ENCODE assay signal across 6 cellular contexts in the genomic region with DNA sequence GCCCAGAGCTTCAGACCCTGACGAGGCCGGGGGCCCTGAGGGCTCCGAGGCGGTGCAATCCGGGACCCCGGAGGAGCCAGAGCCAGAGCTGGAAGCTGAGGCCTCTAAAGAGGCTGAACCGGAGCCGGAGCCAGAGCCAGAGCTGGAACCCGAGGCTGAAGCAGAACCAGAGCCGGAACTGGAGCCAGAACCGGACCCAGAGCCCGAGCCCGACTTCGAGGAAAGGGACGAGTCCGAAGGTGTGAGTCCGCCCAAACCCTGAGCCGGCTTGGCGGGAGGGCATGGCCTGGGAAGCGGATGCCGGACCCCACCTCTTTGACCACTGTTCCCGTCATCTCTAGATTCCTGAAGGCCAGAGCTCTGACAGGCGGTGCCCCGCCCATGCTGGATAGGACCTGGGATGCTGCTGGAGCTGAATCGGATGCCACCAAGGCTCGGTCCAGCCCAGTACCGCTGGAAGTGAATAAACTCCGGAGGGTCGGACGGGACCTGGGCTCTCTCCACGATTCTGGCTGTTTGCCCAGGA. TPM values are rescaled to one million over a fixed set of nuclear protein-coding genes. Genes with fewer than 3 reads are reported as not detected.
DNase-seq lines count a peak whose midpoint lies in the region; ATAC-seq and TF ChIP-seq lines count a peak whose summit lies in the region.

No MANE protein-coding gene starts in this region.

- H3K9me3 ChIP-seq in tibial artery, result no peaks in the 10 kb centered on the region

- peaks cover 46% of the 10 kb centered on the region for H3K4me1 Mint-ChIP-seq in activated T-cell treated with anti-CD3 and anti-CD28 coated beads, Interleukin-2, amount 50 U/mL, for 72 hours (ENCODE audit: low read depth)

- no peak for DNase-seq in activated T-cell treated with anti-CD3 and anti-CD28 coated beads, Interleukin-2, amount 50 U/mL, for 72 hours
- DNase-seq in activated T-cell treated with anti-CD3 and anti-CD28 coated beads, Interleukin-2, amount 50 U/mL, for 48 hours, result no peak
- no peak for DNase-seq in fibroblast of villous mesenchyme (ENCODE audit: low read depth)
- no peak for DNase-seq in tibial artery
- DNase-seq in hippocampal formation (lab: John Stamatoyannopoulos, UW), result no peak

- no peaks in the 10 kb centered on the region for H3K9me3 Mint-ChIP-seq in activated T-cell treated with anti-CD3 and anti-CD28 coated beads, Interleukin-2, amount 50 U/mL, for 72 hours

- peaks cover 0 to 12% (median 6%) of the 10 kb centered on the region in 3 donors for H3K36me3 ChIP-seq in tibial artery

- no peaks in the 10 kb centered on the region for H3K27me3 ChIP-seq in tibial artery

- peak overlapping the region; percentile 92 to 96 for H3K27ac ChIP-seq in tibial artery

- H3K4me3 ChIP-seq in fibroblast of villous mesenchyme (ENCODE audit: low read depth, low read length) (peak overlapping the region; percentile 60), tibial artery (peak overlapping the region; percentile 54 to 65)

- peaks cover 76% of the 10 kb centered on the region for H3K27me3 Mint-ChIP-seq in activated T-cell treated with anti-CD3 and anti-CD28 coated beads, Interleukin-2, amount 50 U/mL, for 72 hours (ENCODE audit: low read depth)

- TF ChIP-seq CTCF in fibroblast of villous mesenchyme (IDR thresholded peaks at IDR 0.05; ENCODE audit: insufficient read depth, low read depth, low read length), result no peak
- no peak for TF ChIP-seq CTCF in tibial artery (IDR thresholded peaks at IDR 0.05)

- H3K4me3 Mint-ChIP-seq in activated T-cell treated with anti-CD3 and anti-CD28 coated beads, Interleukin-2, amount 50 U/mL, for 72 hours, result peak overlapping the region; percentile 83 to 92

- intact Hi-C loops in tibial artery (cut with DNase I; ENCODE audit: low total_unique reads), result no loop called here

- no peak for ATAC-seq in activated T-cell treated with anti-CD3 and anti-CD28 coated beads, Interleukin-2, amount 50 U/mL, for 72 hours (replicated peaks in 1 of 2)
- no peak for ATAC-seq in HG03565 (IDR thresholded peaks at IDR 0.05; ENCODE audit: unreplicated experiment)

- peaks cover 7 to 61% (median 55%) of the 10 kb centered on the region in 4 donors for H3K4me1 ChIP-seq in tibial artery

- no peak overlapping the region for H3K27ac Mint-ChIP-seq in activated T-cell treated with anti-CD3 and anti-CD28 coated beads, Interleukin-2, amount 50 U/mL, for 72 hours

- no peaks in the 10 kb centered on the region for H3K36me3 Mint-ChIP-seq in activated T-cell treated with anti-CD3 and anti-CD28 coated beads, Interleukin-2, amount 50 U/mL, for 72 hours (ENCODE audit: insufficient read depth in 2 of 2)

RNA-seq across cellular contexts. Expression of gene NOL3, which starts 4.4 kb away (rescaled TPM):
- 10 to 100 TPM; 21.6 to 30.6 TPM for total RNA-seq in activated T-cell treated with anti-CD3 and anti-CD28 coated beads, Interleukin-2, amount 50 U/mL, for 72 hours
- 11.7 and 12.2 TPM in 2 replicates for total RNA-seq in fibroblast of villous mesenchyme

RNA-seq across cellular contexts. Expression of gene MATCAP1, which starts 9.0 kb away (rescaled TPM):
- total RNA-seq in activated T-cell treated with anti-CD3 and anti-CD28 coated beads, Interleukin-2, amount 50 U/mL, for 72 hours, result 10 to 100 TPM; 31.9 to 34.3 TPM
- total RNA-seq in fibroblast of villous mesenchyme, result 9.3 and 9.9 TPM in 2 replicates

RNA-seq across cellular contexts. Expression of gene HSF4, which starts 10.2 kb away (rescaled TPM):
- total RNA-seq in activated T-cell treated with anti-CD3 and anti-CD28 coated beads, Interleukin-2, amount 50 U/mL, for 72 hours, result 10 to 100 TPM; 63.4 to 87.7 TPM
- total RNA-seq in fibroblast of villous mesenchyme, result 2.6 and 3.0 TPM in 2 replicates

RNA-seq across cellular contexts. Expression of gene FBXL8, which starts 15.0 kb away (rescaled TPM):
- total RNA-seq in activated T-cell treated with anti-CD3 and anti-CD28 coated beads, Interleukin-2, amount 50 U/mL, for 72 hours, result 10 to 100 TPM; 32.1 to 37.1 TPM
- 8.6 and 10.6 TPM in 2 replicates for total RNA-seq in fibroblast of villous mesenchyme

RNA-seq across cellular contexts. Expression of gene TRADD, which starts 15.1 kb away (rescaled TPM):
- total RNA-seq in activated T-cell treated with anti-CD3 and anti-CD28 coated beads, Interleukin-2, amount 50 U/mL, for 72 hours, result 10 to 100 TPM; 38.1 to 50.7 TPM
- total RNA-seq in fibroblast of villous mesenchyme, result 12.5 and 18.4 TPM in 2 replicates

Comparison
In these comparisons a context has a peak if more than half of its experiments do, and no peak if none do; other contexts are left out.
1. RNA of gene HSF4, which starts 10.2 kb away (total RNA-seq): 63.4 to 87.7 TPM in activated T-cell treated with anti-CD3 and anti-CD28 coated beads, Interleukin-2, amount 50 U/mL, for 72 hours; 2.6 to 3.0 TPM in fibroblast of villous mesenchyme; every median in the first group is over 10 times any median in the second.